In genomic region chr9:137959641-137960411, GRCh38 we compare ENCODE assay signal across 14 cellular contexts.
"Had no signal": no experiment of that assay in that cellular context is flagged by ENCODE, and none has a peak within 500 bp of the region (broad histone marks: within the 10 kb centered on the region; RNA-seq: fewer than 3 reads in every experiment).

No MANE protein-coding gene starts in this region.

- H3K27ac ChIP-seq: dorsolateral prefrontal cortex, esophagus squamous epithelium, heart left ventricle, tibial artery, uterus had no signal

- ATAC-seq: heart left ventricle; natural killer cell treated with Interleukin-12 subunit alpha and Interleukin-12 subunit beta and Interleukin-15 and Interleukin-18, amount 100 ng/mL, for 72 hours had no signal

- H3K9me3 ChIP-seq: esophagus squamous epithelium, tibial artery, uterus had no signal

- H3K27me3 ChIP-seq: dorsolateral prefrontal cortex, esophagus squamous epithelium, heart left ventricle, tibial artery, uterus had no signal

- H3K4me1 ChIP-seq: esophagus squamous epithelium, heart left ventricle, tibial artery, uterus had no signal

- H3K36me3 ChIP-seq: esophagus squamous epithelium, heart left ventricle, tibial artery, uterus had no signal

- DNase-seq: activated CD4-positive, alpha-beta T cell treated with anti-CD3 and anti-CD28 coated beads, Interleukin-2, amount 50 U/mL, for 1 hour; activated gamma-delta T cell; activated naive CD8-positive, alpha-beta T cell treated with anti-CD3 and anti-CD28 coated beads, Interleukin-2, amount 10 ng/mL, durations not matched to agents 7 days and 5 days; activated T-cell treated with anti-CD3 and anti-CD28 coated beads, Interleukin-2, amount 50 U/mL, for 24 hours; anterior cingulate cortex; esophagus squamous epithelium; foreskin fibroblast; stimulated activated CD4-positive, alpha-beta T cell treated with anti-CD3 and anti-CD28 coated beads, Interleukin-4, amount 100 ng/mL, for 24 hours; T-helper 2 cell; uterus had no signal

- H3K4me3 ChIP-seq: dorsolateral prefrontal cortex, esophagus squamous epithelium, heart left ventricle, tibial artery, uterus had no signal
